ENCODE assay signal across 13 cellular contexts in the genomic region with DNA sequence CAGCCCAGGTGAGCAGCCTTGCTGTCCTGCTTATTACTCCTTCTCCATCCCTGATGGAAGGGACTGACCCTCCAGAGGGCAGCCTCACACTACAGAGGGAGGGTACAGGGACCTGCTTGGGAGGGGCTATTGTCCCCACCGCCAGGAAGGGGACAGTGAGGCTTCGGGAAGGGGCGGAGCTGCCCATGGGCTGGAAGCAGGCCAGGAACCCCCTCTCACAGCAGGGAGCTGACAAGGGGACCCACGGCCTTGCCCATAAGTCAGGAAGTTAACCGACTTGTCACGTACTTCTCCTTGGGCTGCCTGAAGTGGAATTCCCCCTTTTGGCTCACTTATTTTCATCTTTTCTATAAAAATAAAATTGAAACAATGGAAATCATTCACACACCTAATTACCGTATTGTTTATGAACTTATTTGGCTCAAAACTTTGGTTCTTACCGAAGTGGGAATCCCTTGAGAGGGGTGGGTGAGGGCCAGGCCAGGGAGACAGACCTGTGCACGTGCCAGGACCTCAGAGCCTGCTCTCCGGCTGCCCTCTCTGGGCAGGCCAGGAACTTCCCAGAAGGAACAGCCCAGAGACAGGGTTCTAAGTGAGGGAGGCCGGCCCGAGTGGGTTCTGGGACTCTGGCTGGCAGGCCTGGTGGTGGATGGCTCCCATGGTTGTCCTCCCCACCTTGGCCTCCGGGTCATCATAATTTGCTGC. TPM values are rescaled to one million over a fixed set of nuclear protein-coding genes. Genes with fewer than 3 reads are reported as not detected.
A peak's percentile ranks its signal among the peaks of the same experiment; 100 is the strongest.
DNase-seq lines count a peak whose midpoint lies in the region; ATAC-seq, FAIRE-seq and TF ChIP-seq lines count a peak whose summit lies in the region.
"Had no signal": no experiment of that assay in that cellular context is flagged by ENCODE, and none has a peak within 500 bp of the region (broad histone marks: within the 10 kb centered on the region; RNA-seq: fewer than 3 reads in every experiment).

No MANE protein-coding gene starts in this region.

- CTCF ChIA-PET in GM12878 (lab: Yijun Ruan, JAX), result interaction anchor here (1.0 to 2.8 kb wide), 6 partner anchors 9 to 57 kb away, joined by 3 to 15 read pairs (median 4); a partner anchor contains a TSS

- RAD21 ChIA-PET in GM12878 (lab: Charles Lee; ENCODE audit: unreplicated experiment), result interaction anchor here (1.0 to 5.7 kb wide), 5 partner anchors 9 to 48 kb away, joined by 3 to 57 read pairs (median 3); no protein-coding TSS in a partner anchor

- SMC1A ChIA-PET in GM12878 (lab: Charles Lee; ENCODE audit: uncharacterized antibody, unreplicated experiment), result interaction anchor here (0.8 to 5.9 kb wide), 7 partner anchors 9 to 58 kb away, joined by 3 to 50 read pairs (median 5); no protein-coding TSS in a partner anchor

- no peaks in the 10 kb centered on the region for H4K20me1 ChIP-seq in GM12878 (ENCODE audit: control insufficient read depth, insufficient read depth)

- POLR2A ChIA-PET in GM12878 (lab: Charles Lee), result interaction anchor here (0.7 to 3.0 kb wide), 6 partner anchors 9 to 145 kb away, joined by 3 to 22 read pairs (median 3); no protein-coding TSS in a partner anchor

- intact Hi-C loops in GM12878 (cut with micrococcal nuclease; ENCODE audit: unreplicated experiment), result no loop called here

- peak; percentile 44 for FAIRE-seq in GM12878 (lab: Jason Lieb, UNC)
- FAIRE-seq: endometrium, keratinocyte had no signal

- TSS peak; percentile 3 for BruUV-seq in GM12878 (replicated peaks; lab: Mats Ljungman, UMichigan)

- TF ChIP-seq RAD21 in GM12878 (IDR thresholded peaks at IDR 0.05; ENCODE audit: insufficient read depth, low read depth, low read length), result peak; percentile 23; the same call in 1 of the 2 replicates

- peaks cover 60% of the 10 kb centered on the region for H3K4me1 ChIP-seq in GM12878 (ENCODE audit: control insufficient read depth, insufficient read depth, low read length)

- H3K4me3 ChIP-seq in HL-60 (replicated peaks; ENCODE audit: insufficient read depth, low read length), result no peak overlapping the region
- H3K4me3 ChIP-seq in GM12878, result no peak overlapping the region; the same call in 1 of the 2 replicates
- H3K4me3 ChIP-seq: SK-N-MC, smooth muscle cell had no signal

- H3K36me3 ChIP-seq in GM12878 (ENCODE audit: control insufficient read depth in 2 of 2, insufficient read depth in 2 of 2, low read length in 1 of 2), result peaks cover 0 to 7% of the 10 kb centered on the region in 2 experiments; a peak in 2 of 4 replicates

- 17% methylated on average over 13 of the region's 13 CpGs for WGBS in GM12878 (ENCODE audit: insufficient coverage, insufficient replicate concordance, low lambda C conversion rate, missing lambda C conversion rate)

- ATAC-seq in GM12878, result peak; percentile 32
- ATAC-seq: activated T-cell treated with anti-CD3 and anti-CD28 coated beads, Interleukin-2, amount 50 U/mL, for 72 hours had no signal

- TF ChIP-seq CTCF in HL-60 (IDR thresholded peaks at IDR 0.05; ENCODE audit: insufficient read depth, low read length), result no peak
- TF ChIP-seq CTCF in GM12878 (IDR thresholded peaks at IDR 0.05 in 2 of 3, conservative IDR thresholded peaks at IDR 0.05 in 1 of 3; ENCODE audit: control insufficient read depth in 2 of 3, extremely low read depth in 1 of 3, insufficient read depth in 1 of 3, low read depth in 3 of 3, low read length in 3 of 3), result peak in 2 of 3 experiments; percentile 7 to 46; a peak in 3 of 6 replicates

- TF ChIP-seq POLR2A in GM12878 (IDR thresholded peaks at IDR 0.05; ENCODE audit: low read depth, low read length), result no peak

- H3K4me2 ChIP-seq in GM12878 (ENCODE audit: control insufficient read depth, insufficient read depth), result peak overlapping the region; percentile 88
- H3K4me2 ChIP-seq: smooth muscle cell had no signal

- peaks cover 85% of the 10 kb centered on the region for H3K79me2 ChIP-seq in GM12878 (ENCODE audit: control insufficient read depth, insufficient read depth, low read length)

- DNase-seq in HL-60 (ENCODE audit: low read depth in 1 of 2, low spot score in 1 of 2), result no peak
- DNase-seq in GM12878 (ENCODE audit: low read depth, low spot score), result peak; percentile 62
- DNase-seq in left kidney (ENCODE audit: low read depth, low spot score), result peak; percentile 66
- no peak for DNase-seq in activated CD8-positive, alpha-beta memory T cell treated with anti-CD3 and anti-CD28 coated beads for 24 hours
- no peak for DNase-seq in effector CD8-positive, alpha-beta T cell (lab: John Stamatoyannopoulos, UW)
- no peak for DNase-seq in central memory CD4-positive, alpha-beta T cell
- DNase-seq: activated T-cell treated with anti-CD3 and anti-CD28 coated beads, Interleukin-2, amount 50 U/mL, for 72 hours; NCI-H1105 treated with DMSO at 0.1 percent for 48 hours had no signal

- H3K27me3 ChIP-seq in HL-60 (ENCODE audit: insufficient read depth, poor library complexity, severe bottlenecking) (peaks cover 3% of the 10 kb centered on the region), GM12878 (replicated peaks in 1 of 2; ENCODE audit: control insufficient read depth in 2 of 2, insufficient read depth in 2 of 2, low read length in 1 of 2) (no peaks in the 10 kb centered on the region)

- peak overlapping the region; percentile 25 for H3K9ac ChIP-seq in GM12878 (ENCODE audit: control insufficient read depth, insufficient read depth, low read length)

- peak overlapping the region; percentile 2; the same call in 1 of the 2 replicates for H3K27ac ChIP-seq in HL-60 (replicated peaks)
- peak overlapping the region; percentile 70 for H3K27ac ChIP-seq in GM12878 (ENCODE audit: control insufficient read depth, insufficient read depth)
- peak overlapping the region; percentile 88 for H3K27ac ChIP-seq in temporal lobe (ENCODE audit: low read depth, low read length)
- H3K27ac ChIP-seq: SK-N-MC had no signal

- H2AFZ ChIP-seq in GM12878 (ENCODE audit: control insufficient read depth, low read depth, low read length), result no peak overlapping the region; the same call in 1 of the 2 replicates

- no peak; a peak in 1 of 4 replicates for TF ChIP-seq EP300 in GM12878 (IDR thresholded peaks at IDR 0.05; ENCODE audit: borderline replicate concordance in 1 of 2, control insufficient read depth in 1 of 2, low read depth in 2 of 2, low read length in 2 of 2)

- H3K9me3 ChIP-seq in GM12878 (replicated peaks; ENCODE audit: control insufficient read depth, insufficient read depth, low read length), result no peaks in the 10 kb centered on the region

- in situ Hi-C loops in GM12878 (cut with MboI), result no loop called here

RNA-seq across cellular contexts. Expression of a gene that starts 5.8 kb away (rescaled TPM):
- 32.8 and 36.9 TPM in 2 replicates for total RNA-seq in GM12878 (2013; cell fraction: nucleolus; rRNA removed)
- total RNA-seq in GM12878 (2014; rRNA removed), result 11.3 and 12.0 TPM in 2 replicates
- 11.8 and 12.5 TPM in 2 replicates for total RNA-seq in GM12878 (2014; rRNA removed; fragmentation: Illumina TruSeq; extraction: Trizol)
- 38.5 and 40.2 TPM in 2 replicates for total RNA-seq in GM12878 (2021)
- polyA plus RNA-seq in GM12878 (2011; ENCODE audit: low read depth), result 6.3 TPM
- polyA plus RNA-seq in GM12878 (2011; rRNA removed), result 9.5 and 16.9 TPM in 2 replicates
- 21.5 and 27.7 TPM in 2 replicates for polyA plus RNA-seq in GM12878 (2011; cell fraction: cytosol; rRNA removed)
- polyA plus RNA-seq in GM12878 (2011; cell fraction: nucleus; rRNA removed), result 27.2 and 30.1 TPM in 2 replicates
- polyA plus RNA-seq in GM12878 (2012), result 13.9 and 17.0 TPM in 2 replicates
- 5.8 and 12.1 TPM in 2 replicates for polyA plus RNA-seq in GM12878 (2014; fragmentation: Illumina TruSeq; extraction: Trizol)
- 1 to 10 TPM in 1 of 2 experiments, under 1 TPM in 1; 0.32 to 1.1 TPM for polyA plus RNA-seq in GM12878 (2014; fragmentation: Nextera tagmentation; extraction: Ambion mirVana)
- 23.5 and 25.6 TPM in 2 replicates for polyA plus RNA-seq in GM12878 (2014; rRNA removed)
- polyA plus RNA-seq in GM12878 (2016; fragmentation: Nextera tagmentation; extraction: Ambion mirVana), result 1 to 10 TPM; 8.3 to 8.4 TPM
- polyA minus RNA-seq in GM12878 (2011; rRNA and poly(A)+ RNA removed), result 22.1 and 40.9 TPM in 2 replicates
- polyA minus RNA-seq in GM12878 (2011; cell fraction: cytosol; rRNA and poly(A)+ RNA removed), result 20.5 and 24.1 TPM in 2 replicates
- polyA minus RNA-seq in GM12878 (2011; cell fraction: nucleus; rRNA and poly(A)+ RNA removed), result 8.3 and 15.4 TPM in 2 replicates
- 25.6 TPM for total RNA-seq in temporal lobe
- polyA plus RNA-seq: keratinocyte had no signal

RNA-seq across cellular contexts. Expression of a gene that starts 39.5 kb away (rescaled TPM):
- 32.3 and 33.3 TPM in 2 replicates for total RNA-seq in GM12878 (2013; cell fraction: nucleolus; rRNA removed)
- total RNA-seq in GM12878 (2014; rRNA removed) (27.9 and 28.3 TPM in 2 replicates), GM12878 (2014; rRNA removed; fragmentation: Illumina TruSeq; extraction: Trizol) (24.0 and 26.4 TPM in 2 replicates), GM12878 (2021) (50.9 and 52.3 TPM in 2 replicates), temporal lobe (17.5 TPM)
- 17.7 TPM for polyA plus RNA-seq in GM12878 (2011; ENCODE audit: low read depth)
- polyA plus RNA-seq in GM12878 (2011; rRNA removed) (21.3 and 27.9 TPM in 2 replicates), GM12878 (2014; fragmentation: Illumina TruSeq; extraction: Trizol) (33.1 and 35.8 TPM in 2 replicates), GM12878 (2014; fragmentation: Nextera tagmentation; extraction: Ambion mirVana) (10 to 100 TPM; 12.4 to 13.8 TPM), GM12878 (2014; rRNA removed) (30.6 and 35.2 TPM in 2 replicates), GM12878 (2016; fragmentation: Nextera tagmentation; extraction: Ambion mirVana) (10 to 100 TPM; 43.2 to 46.3 TPM)
- 29.7 and 30.5 TPM in 2 replicates for polyA plus RNA-seq in GM12878 (2011; cell fraction: cytosol; rRNA removed)
- 19.1 and 27.5 TPM in 2 replicates for polyA plus RNA-seq in GM12878 (2011; cell fraction: nucleus; rRNA removed)
- 22.3 and 24.9 TPM in 2 replicates for polyA plus RNA-seq in GM12878 (2012)
- 40.1 and 42.5 TPM in 2 replicates for polyA minus RNA-seq in GM12878 (2011; rRNA and poly(A)+ RNA removed)
- polyA minus RNA-seq in GM12878 (2011; cell fraction: cytosol; rRNA and poly(A)+ RNA removed), result 15.5 and 17.6 TPM in 2 replicates
- polyA minus RNA-seq in GM12878 (2011; cell fraction: nucleus; rRNA and poly(A)+ RNA removed), result 11.0 and 23.4 TPM in 2 replicates

RNA-seq across cellular contexts. Expression of a gene that starts 57.8 kb away (rescaled TPM):
- total RNA-seq in GM12878 (2013; cell fraction: nucleolus; rRNA removed), result 140 and 144 TPM in 2 replicates
- total RNA-seq in GM12878 (2014; rRNA removed) (308 and 320 TPM in 2 replicates), GM12878 (2014; rRNA removed; fragmentation: Illumina TruSeq; extraction: Trizol) (340 and 355 TPM in 2 replicates), GM12878 (2021) (326 and 331 TPM in 2 replicates), temporal lobe (72.0 TPM)
- polyA plus RNA-seq in GM12878 (2011; ENCODE audit: low read depth), result 395 TPM
- polyA plus RNA-seq in GM12878 (2011; rRNA removed) (566 and 603 TPM in 2 replicates), GM12878 (2014; fragmentation: Illumina TruSeq; extraction: Trizol) (520 and 576 TPM in 2 replicates), GM12878 (2014; fragmentation: Nextera tagmentation; extraction: Ambion mirVana) (100 to 1,000 TPM in 1 of 2 experiments, 10 to 100 TPM in 1; 88.3 to 187 TPM), GM12878 (2014; rRNA removed) (508 and 605 TPM in 2 replicates), GM12878 (2016; fragmentation: Nextera tagmentation; extraction: Ambion mirVana) (100 to 1,000 TPM; 165 to 178 TPM)
- 689 and 827 TPM in 2 replicates for polyA plus RNA-seq in GM12878 (2011; cell fraction: cytosol; rRNA removed)
- 737 and 862 TPM in 2 replicates for polyA plus RNA-seq in GM12878 (2011; cell fraction: nucleus; rRNA removed)
- 477 and 719 TPM in 2 replicates for polyA plus RNA-seq in GM12878 (2012)
- polyA minus RNA-seq in GM12878 (2011; rRNA and poly(A)+ RNA removed), result 145 and 253 TPM in 2 replicates
- 58.9 and 61.0 TPM in 2 replicates for polyA minus RNA-seq in GM12878 (2011; cell fraction: cytosol; rRNA and poly(A)+ RNA removed)
- 146 and 184 TPM in 2 replicates for polyA minus RNA-seq in GM12878 (2011; cell fraction: nucleus; rRNA and poly(A)+ RNA removed)

Comparison
In these comparisons a context has a peak if more than half of its experiments do, and no peak if none do; other contexts are left out.
1. DNase-seq: peak in GM12878 (single experiment) and left kidney (single experiment); none in HL-60 (0 of 2), activated CD8-positive, alpha-beta memory T cell treated with anti-CD3 and anti-CD28 coated beads for 24 hours (single experiment), effector CD8-positive, alpha-beta T cell (single experiment) and central memory CD4-positive, alpha-beta T cell (single experiment).
2. H3K27ac ChIP-seq: peak in every context shown above with its lines; median percentile 88 in temporal lobe; 70 in GM12878; 2 in HL-60.